ENCODE assay signal across 25 cellular contexts in genomic region chr5:78265163-78265562, GRCh38.
"Had no signal": no experiment of that assay in that cellular context is flagged by ENCODE, and none has a peak within 500 bp of the region (broad histone marks: within the 10 kb centered on the region; RNA-seq: fewer than 3 reads in every experiment).

No MANE protein-coding gene starts in this region.

- H3K9me2 ChIP-seq: SK-N-SH had no signal

- FAIRE-seq: HTR-8/SVneo had no signal

- H3K27ac ChIP-seq: HL-60, RWPE1 had no signal

- H3K27me3 ChIP-seq: MG63 had no signal

- H3K4me2 ChIP-seq: SK-N-SH had no signal

- DNase-seq: Karpas-422, KG1, MG63, NCI-H1092, NCI-H1105 treated with DMSO at 0.1 percent for 48 hours, NCI-H1417 treated with DMSO at 0.1 percent for 48 hours, NCI-H146, NCI-H187, NCI-H2029, NCI-H2081 treated with DMSO at 0.1 percent for 48 hours, NCI-H2171, NCI-H226, NCI-H446, NCI-H510A, NCI-H524 treated with DMSO at 0.1 percent for 48 hours, NCI-H69, NCI-H774, PC-3, SHP77, SK-N-SH, SW 1271 had no signal

- ATAC-seq: Panc1, PC-3 had no signal

- H3K9ac ChIP-seq: SK-N-SH had no signal

- H3K4me3 ChIP-seq: MG63 had no signal

- H3K9me3 ChIP-seq: MG63, SK-N-SH had no signal
